ENCODE assay signal across 13 cellular contexts in the genomic region with DNA sequence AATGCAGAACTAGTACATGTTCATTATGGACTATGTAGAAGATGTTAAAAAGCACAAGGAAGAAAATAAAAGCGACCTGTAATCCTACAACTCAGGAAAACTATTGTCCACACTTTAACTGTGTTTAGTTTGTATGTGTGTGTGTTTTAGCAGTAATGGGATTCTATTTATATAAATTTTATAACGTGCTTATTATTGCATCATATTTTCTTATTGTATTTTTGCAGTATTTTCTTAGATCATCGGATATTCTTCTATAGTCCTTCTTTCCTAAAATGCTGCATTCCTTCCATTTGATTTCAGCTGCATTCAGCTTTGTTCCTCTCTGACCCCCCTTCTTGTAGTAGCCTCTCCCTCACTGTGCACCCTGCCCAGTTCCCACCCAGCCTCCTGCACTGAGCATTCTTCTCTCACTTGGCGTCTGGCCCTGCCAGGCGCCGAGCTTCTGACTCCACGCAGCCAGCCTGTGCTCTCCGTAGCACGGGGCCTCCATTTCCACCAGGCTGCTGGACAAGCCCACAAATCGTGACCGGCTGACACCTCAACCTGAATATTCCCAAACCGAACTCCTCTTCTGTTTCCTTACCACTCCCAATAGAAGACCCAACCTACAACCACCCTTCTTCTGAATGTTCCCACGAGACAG. TPM values are rescaled to one million over a fixed set of nuclear protein-coding genes. Genes with fewer than 3 reads are reported as not detected.
A peak's percentile ranks its signal among the peaks of the same experiment; 100 is the strongest.
DNase-seq lines count a peak whose midpoint lies in the region; ATAC-seq and TF ChIP-seq lines count a peak whose summit lies in the region.
"Had no signal": no experiment of that assay in that cellular context is flagged by ENCODE, and none has a peak within 500 bp of the region (broad histone marks: within the 10 kb centered on the region; RNA-seq: fewer than 3 reads in every experiment).

No MANE protein-coding gene starts in this region.

- peaks cover 6 to 15% of the 10 kb centered on the region in 2 donors for H3K4me1 ChIP-seq in gastrocnemius medialis
- H3K4me1 ChIP-seq: testis had no signal

- in situ Hi-C loops in gastrocnemius medialis (cut with MboI; ENCODE audit: low sequenced_read_pairs in 4 of 4): no loop called here

- H3K27ac Mint-ChIP-seq in activated T-cell treated with anti-CD3 and anti-CD28 coated beads, Interleukin-2, amount 50 U/mL, for 24 hours: no peak overlapping the region
- H3K27ac Mint-ChIP-seq: CD8-positive, alpha-beta T cell had no signal

- H3K27me3 Mint-ChIP-seq in activated T-cell treated with anti-CD3 and anti-CD28 coated beads, Interleukin-2, amount 50 U/mL, for 24 hours: no peaks in the 10 kb centered on the region
- H3K27me3 Mint-ChIP-seq: activated T-helper 17 cell treated with anti-CD3 and anti-CD28 coated beads, Interleukin-2, amount 50 U/mL, for 72 hours had no signal

- no peak overlapping the region for H3K4me3 ChIP-seq in gastrocnemius medialis
- H3K4me3 ChIP-seq: testis had no signal

- DNase-seq in NCI-H1105 (lab: John Stamatoyannopoulos, UW) (peak; percentile 8), left colon (peak; percentile 63 to 64), gastrocnemius medialis (no peak), NCI-H2029 treated with DMSO at 0.1 percent for 48 hours (lab: John Stamatoyannopoulos, UW) (no peak)
- no peak for DNase-seq in activated naive CD4-positive, alpha-beta T cell (lab: John Stamatoyannopoulos, UW)
- DNase-seq in activated T-cell treated with anti-CD3 and anti-CD28 coated beads, Interleukin-2, amount 50 U/mL, for 24 hours: no peak
- DNase-seq: activated CD4-positive, alpha-beta T cell treated with anti-CD3 and anti-CD28 coated beads for 4 hours; CD8-positive, alpha-beta T cell; Kasumi-1; testis had no signal

- intact Hi-C loops in left colon (cut with DNase I, micrococcal nuclease): no loop called here
- intact Hi-C loops in gastrocnemius medialis (cut with DNase I; ENCODE audit: low total_unique reads): no loop called here

- H3K9me3 ChIP-seq in gastrocnemius medialis: no peaks in the 10 kb centered on the region
- H3K9me3 ChIP-seq: testis had no signal

- peaks cover 14% of the 10 kb centered on the region for H3K9me3 Mint-ChIP-seq in activated T-cell treated with anti-CD3 and anti-CD28 coated beads, Interleukin-2, amount 50 U/mL, for 24 hours

- TF ChIP-seq POLR2A in gastrocnemius medialis (IDR thresholded peaks at IDR 0.05): no peak

- no peaks in the 10 kb centered on the region for H3K4me1 Mint-ChIP-seq in activated T-cell treated with anti-CD3 and anti-CD28 coated beads, Interleukin-2, amount 50 U/mL, for 24 hours (ENCODE audit: low read depth)
- H3K4me1 Mint-ChIP-seq: activated T-helper 17 cell treated with anti-CD3 and anti-CD28 coated beads, Interleukin-2, amount 50 U/mL, for 72 hours had no signal

- no peaks in the 10 kb centered on the region for H3K36me3 ChIP-seq in gastrocnemius medialis

- peak overlapping the region; percentile 87 for H3K27ac ChIP-seq in cingulate gyrus (ENCODE audit: low read depth, low read length)
- peak overlapping the region in 3 of 4 donors; percentile 7 to 37 (median 26) for H3K27ac ChIP-seq in gastrocnemius medialis
- H3K27ac ChIP-seq: testis had no signal

- ATAC-seq in left colon: peak; percentile 52
- ATAC-seq in gastrocnemius medialis: peak; percentile 33 to 43
- no peak for ATAC-seq in GM21723 (IDR thresholded peaks at IDR 0.05; ENCODE audit: unreplicated experiment)
- ATAC-seq: activated T-helper 17 cell treated with anti-CD3 and anti-CD28 coated beads, Interleukin-2, amount 50 U/mL, for 72 hours; CD8-positive, alpha-beta T cell had no signal

- H3K4me3 Mint-ChIP-seq in activated T-cell treated with anti-CD3 and anti-CD28 coated beads, Interleukin-2, amount 50 U/mL, for 24 hours: no peak overlapping the region
- H3K4me3 Mint-ChIP-seq: activated T-helper 17 cell treated with anti-CD3 and anti-CD28 coated beads, Interleukin-2, amount 50 U/mL, for 72 hours; CD8-positive, alpha-beta T cell had no signal

- peaks cover 8% of the 10 kb centered on the region for H3K36me3 Mint-ChIP-seq in activated T-cell treated with anti-CD3 and anti-CD28 coated beads, Interleukin-2, amount 50 U/mL, for 24 hours (ENCODE audit: low read depth)

- no peak for TF ChIP-seq CTCF in gastrocnemius medialis (IDR thresholded peaks at IDR 0.05 in 4 of 5, conservative IDR thresholded peaks at IDR 0.05 in 1 of 5)

- H3K27me3 ChIP-seq in gastrocnemius medialis: no peaks in the 10 kb centered on the region
- H3K27me3 ChIP-seq: testis had no signal

RNA-seq across cellular contexts. Expression of a gene that starts 39.9 kb away (rescaled TPM):
- total RNA-seq in left colon (10 to 100 TPM; 16.1 to 17.2 TPM), gastrocnemius medialis (10 to 100 TPM in 2 of 4 donors, 1 to 10 TPM in 2; 6.1 to 18.0 (median 13.2) TPM)

Comparison
In these comparisons a context has a peak if more than half of its experiments do, and no peak if none do; other contexts are left out.
1. DNase-seq: peak in NCI-H1105 (single experiment) and left colon (2 of 2); none in gastrocnemius medialis (0 of 2), activated naive CD4-positive, alpha-beta T cell (0 of 4), activated T-cell treated with anti-CD3 and anti-CD28 coated beads, Interleukin-2, amount 50 U/mL, for 24 hours (single experiment) and NCI-H2029 treated with DMSO at 0.1 percent for 48 hours (single experiment).